ENCODE assay signal across 15 cellular contexts in genomic region chr12:50749459-50749882, GRCh38.
"Had no signal": no experiment of that assay in that cellular context is flagged by ENCODE, and none has a peak within 500 bp of the region (broad histone marks: within the 10 kb centered on the region; RNA-seq: fewer than 3 reads in every experiment).

No MANE protein-coding gene starts in this region.

- H3K4me3 Mint-ChIP-seq: activated CD4-positive, alpha-beta T cell treated with anti-CD3 and anti-CD28 coated beads for 36 hours; activated CD8-positive, alpha-beta T cell treated with anti-CD3 and anti-CD28 coated beads, Interleukin-2, amount 10 ng/mL, durations not matched to agents 7 days and 5 days; activated naive CD4-positive, alpha-beta T cell treated with anti-CD3 and anti-CD28 coated beads, Interleukin-2, amount 50 U/mL, for 24 hours; natural killer cell treated with Interleukin-12 subunit alpha and Interleukin-12 subunit beta and Interleukin-15 and Interleukin-18, amount 100 ng/mL, for 72 hours; stimulated activated naive CD8-positive, alpha-beta T cell treated with anti-CD3 and anti-CD28 coated beads, Interleukin-15, Interleukin-2, amounts not matched to agents 100 ng/mL and 50 ng/mL, for 24 hours had no signal

- H3K9me3 ChIP-seq: right lobe of liver, thoracic aorta, uterus had no signal

- H3K27ac Mint-ChIP-seq: activated CD4-positive, alpha-beta T cell treated with anti-CD3 and anti-CD28 coated beads for 36 hours; activated CD8-positive, alpha-beta T cell treated with anti-CD3 and anti-CD28 coated beads, Interleukin-2, amount 10 ng/mL, durations not matched to agents 7 days and 5 days; activated naive CD4-positive, alpha-beta T cell treated with anti-CD3 and anti-CD28 coated beads, Interleukin-2, amount 50 U/mL, for 24 hours; activated T-helper 2 cell treated with anti-CD3 and anti-CD28 coated beads, Interferon-gamma antibody, Interleukin-2, Interleukin-4, amounts not matched to agents 10 μg/mL and 5 μg/mL and 100 μg/mL, durations not matched to agents 14 hours and 24 hours and 36 hours; natural killer cell treated with Interleukin-12 subunit alpha and Interleukin-12 subunit beta and Interleukin-15 and Interleukin-18, amount 100 ng/mL, for 72 hours; progenitor cell of endocrine pancreas; stimulated activated naive CD8-positive, alpha-beta T cell treated with anti-CD3 and anti-CD28 coated beads, Interleukin-15, Interleukin-2, amounts not matched to agents 100 ng/mL and 50 ng/mL, for 24 hours had no signal

- H3K27me3 ChIP-seq: foreskin keratinocyte, right lobe of liver, uterus had no signal

- H3K4me1 Mint-ChIP-seq: activated CD4-positive, alpha-beta T cell treated with anti-CD3 and anti-CD28 coated beads for 36 hours had no signal

- H3K27ac ChIP-seq: foreskin keratinocyte, right lobe of liver, thoracic aorta, uterus had no signal

- H3K36me3 ChIP-seq: uterus had no signal

- DNase-seq: activated CD4-positive, alpha-beta T cell treated with anti-CD3 and anti-CD28 coated beads for 36 hours; activated CD8-positive, alpha-beta T cell treated with anti-CD3 and anti-CD28 coated beads, Interleukin-2, amount 10 ng/mL, durations not matched to agents 7 days and 5 days; dermis blood vessel endothelial cell; foreskin keratinocyte; head of caudate nucleus; occipital lobe; stimulated activated CD4-positive, alpha-beta T cell treated with anti-CD3 and anti-CD28 coated beads, Interleukin-2, amount 100 ng/mL, for 48 hours; uterus had no signal

- H3K4me3 ChIP-seq: right lobe of liver, thoracic aorta, uterus had no signal

- ATAC-seq: activated CD4-positive, alpha-beta T cell treated with anti-CD3 and anti-CD28 coated beads for 36 hours; activated CD8-positive, alpha-beta T cell treated with anti-CD3 and anti-CD28 coated beads, Interleukin-2, amount 10 ng/mL, durations not matched to agents 7 days and 5 days; foreskin keratinocyte; natural killer cell treated with Interleukin-12 subunit alpha and Interleukin-12 subunit beta and Interleukin-15 and Interleukin-18, amount 100 ng/mL, for 72 hours; right lobe of liver had no signal

- H3K4me1 ChIP-seq: foreskin keratinocyte, right lobe of liver, uterus had no signal

- H3K27me3 Mint-ChIP-seq: activated CD4-positive, alpha-beta T cell treated with anti-CD3 and anti-CD28 coated beads for 36 hours; activated naive CD4-positive, alpha-beta T cell treated with anti-CD3 and anti-CD28 coated beads, Interleukin-2, amount 50 U/mL, for 24 hours; natural killer cell treated with Interleukin-12 subunit alpha and Interleukin-12 subunit beta and Interleukin-15 and Interleukin-18, amount 100 ng/mL, for 72 hours; progenitor cell of endocrine pancreas; stimulated activated naive CD8-positive, alpha-beta T cell treated with anti-CD3 and anti-CD28 coated beads, Interleukin-15, Interleukin-2, amounts not matched to agents 100 ng/mL and 50 ng/mL, for 24 hours had no signal

- H3K9me3 Mint-ChIP-seq: activated naive CD4-positive, alpha-beta T cell treated with anti-CD3 and anti-CD28 coated beads, Interleukin-2, amount 50 U/mL, for 24 hours; activated T-helper 2 cell treated with anti-CD3 and anti-CD28 coated beads, Interferon-gamma antibody, Interleukin-2, Interleukin-4, amounts not matched to agents 10 μg/mL and 5 μg/mL and 100 μg/mL, durations not matched to agents 14 hours and 24 hours and 36 hours; natural killer cell treated with Interleukin-12 subunit alpha and Interleukin-12 subunit beta and Interleukin-15 and Interleukin-18, amount 100 ng/mL, for 72 hours; stimulated activated naive CD8-positive, alpha-beta T cell treated with anti-CD3 and anti-CD28 coated beads, Interleukin-15, Interleukin-2, amounts not matched to agents 100 ng/mL and 50 ng/mL, for 24 hours had no signal
